Comparison of ENCODE assay signal across 1 cellular context in the genomic region with DNA sequence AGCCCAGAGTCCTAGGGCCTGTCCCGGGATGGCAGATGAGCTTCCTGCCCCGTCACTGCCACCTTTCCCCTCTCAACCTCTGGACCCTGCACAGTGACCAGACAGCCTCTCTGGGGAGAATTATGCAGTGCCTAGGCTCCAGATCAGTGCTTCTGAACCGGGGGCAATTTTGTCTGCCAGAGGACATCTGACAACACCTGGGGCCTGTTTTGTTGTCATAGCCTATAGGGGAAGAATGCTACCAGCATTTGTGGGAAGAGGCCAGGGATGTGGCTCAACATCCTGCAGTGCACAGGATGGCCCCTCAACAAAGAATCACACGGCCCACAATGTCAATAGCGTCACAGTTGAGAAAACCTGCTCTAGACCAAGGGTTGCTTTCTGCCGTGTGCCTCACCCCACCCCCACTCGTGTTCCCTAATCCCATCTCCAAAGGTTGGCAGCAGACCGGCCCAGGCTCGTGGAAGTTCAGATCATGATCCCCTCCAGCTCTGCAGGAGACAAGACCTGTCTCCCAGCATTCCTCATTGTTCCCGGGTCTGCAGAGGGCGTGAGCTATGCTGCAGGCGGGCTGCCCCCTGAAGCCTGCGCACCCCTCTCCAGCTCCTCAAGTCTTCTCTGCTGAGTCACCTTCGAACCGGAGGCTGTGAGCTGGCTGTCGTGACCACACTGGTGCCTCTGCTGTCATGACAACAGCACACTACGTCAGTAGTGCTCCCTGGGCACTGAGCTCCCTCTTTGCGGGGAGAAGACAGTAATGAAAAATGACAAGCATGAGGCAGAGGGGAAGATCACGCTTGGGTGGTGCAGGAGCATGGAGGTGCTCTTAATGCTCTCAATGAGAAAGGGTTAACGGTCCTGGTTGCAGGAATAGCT.
A peak's percentile ranks its signal among the peaks of the same experiment; 100 is the strongest.
TF ChIP-seq lines count a peak whose summit lies in the region.

No MANE protein-coding gene starts in this region.

TF ChIP-seq in HepG2, 621 proteins besides CTCF, POLR2A, EP300 and RAD21 (continued from another document and continues in another):
- TF ChIP-seq, protein P1, sequence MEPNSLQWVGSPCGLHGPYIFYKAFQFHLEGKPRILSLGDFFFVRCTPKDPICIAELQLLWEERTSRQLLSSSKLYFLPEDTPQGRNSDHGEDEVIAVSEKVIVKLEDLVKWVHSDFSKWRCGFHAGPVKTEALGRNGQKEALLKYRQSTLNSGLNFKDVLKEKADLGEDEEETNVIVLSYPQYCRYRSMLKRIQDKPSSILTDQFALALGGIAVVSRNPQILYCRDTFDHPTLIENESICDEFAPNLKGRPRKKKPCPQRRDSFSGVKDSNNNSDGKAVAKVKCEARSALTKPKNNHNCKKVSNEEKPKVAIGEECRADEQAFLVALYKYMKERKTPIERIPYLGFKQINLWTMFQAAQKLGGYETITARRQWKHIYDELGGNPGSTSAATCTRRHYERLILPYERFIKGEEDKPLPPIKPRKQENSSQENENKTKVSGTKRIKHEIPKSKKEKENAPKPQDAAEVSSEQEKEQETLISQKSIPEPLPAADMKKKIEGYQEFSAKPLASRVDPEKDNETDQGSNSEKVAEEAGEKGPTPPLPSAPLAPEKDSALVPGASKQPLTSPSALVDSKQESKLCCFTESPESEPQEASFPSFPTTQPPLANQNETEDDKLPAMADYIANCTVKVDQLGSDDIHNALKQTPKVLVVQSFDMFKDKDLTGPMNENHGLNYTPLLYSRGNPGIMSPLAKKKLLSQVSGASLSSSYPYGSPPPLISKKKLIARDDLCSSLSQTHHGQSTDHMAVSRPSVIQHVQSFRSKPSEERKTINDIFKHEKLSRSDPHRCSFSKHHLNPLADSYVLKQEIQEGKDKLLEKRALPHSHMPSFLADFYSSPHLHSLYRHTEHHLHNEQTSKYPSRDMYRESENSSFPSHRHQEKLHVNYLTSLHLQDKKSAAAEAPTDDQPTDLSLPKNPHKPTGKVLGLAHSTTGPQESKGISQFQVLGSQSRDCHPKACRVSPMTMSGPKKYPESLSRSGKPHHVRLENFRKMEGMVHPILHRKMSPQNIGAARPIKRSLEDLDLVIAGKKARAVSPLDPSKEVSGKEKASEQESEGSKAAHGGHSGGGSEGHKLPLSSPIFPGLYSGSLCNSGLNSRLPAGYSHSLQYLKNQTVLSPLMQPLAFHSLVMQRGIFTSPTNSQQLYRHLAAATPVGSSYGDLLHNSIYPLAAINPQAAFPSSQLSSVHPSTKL (CRISPR knock-in tag; IDR thresholded peaks at IDR 0.05), result no peak
- no peak for TF ChIP-seq ZNF3 (CRISPR knock-in tag; IDR thresholded peaks at IDR 0.05)
- no peak for TF ChIP-seq TBL1XR1 (IDR thresholded peaks at IDR 0.05; ENCODE audit: borderline replicate concordance, low read length, partially characterized antibody)
- TF ChIP-seq ZNF446 (CRISPR knock-in tag; IDR thresholded peaks at IDR 0.05), result no peak
- TF ChIP-seq ZNF383 (CRISPR knock-in tag; IDR thresholded peaks at IDR 0.05; ENCODE audit: borderline replicate concordance), result no peak
- TF ChIP-seq, protein P2, sequence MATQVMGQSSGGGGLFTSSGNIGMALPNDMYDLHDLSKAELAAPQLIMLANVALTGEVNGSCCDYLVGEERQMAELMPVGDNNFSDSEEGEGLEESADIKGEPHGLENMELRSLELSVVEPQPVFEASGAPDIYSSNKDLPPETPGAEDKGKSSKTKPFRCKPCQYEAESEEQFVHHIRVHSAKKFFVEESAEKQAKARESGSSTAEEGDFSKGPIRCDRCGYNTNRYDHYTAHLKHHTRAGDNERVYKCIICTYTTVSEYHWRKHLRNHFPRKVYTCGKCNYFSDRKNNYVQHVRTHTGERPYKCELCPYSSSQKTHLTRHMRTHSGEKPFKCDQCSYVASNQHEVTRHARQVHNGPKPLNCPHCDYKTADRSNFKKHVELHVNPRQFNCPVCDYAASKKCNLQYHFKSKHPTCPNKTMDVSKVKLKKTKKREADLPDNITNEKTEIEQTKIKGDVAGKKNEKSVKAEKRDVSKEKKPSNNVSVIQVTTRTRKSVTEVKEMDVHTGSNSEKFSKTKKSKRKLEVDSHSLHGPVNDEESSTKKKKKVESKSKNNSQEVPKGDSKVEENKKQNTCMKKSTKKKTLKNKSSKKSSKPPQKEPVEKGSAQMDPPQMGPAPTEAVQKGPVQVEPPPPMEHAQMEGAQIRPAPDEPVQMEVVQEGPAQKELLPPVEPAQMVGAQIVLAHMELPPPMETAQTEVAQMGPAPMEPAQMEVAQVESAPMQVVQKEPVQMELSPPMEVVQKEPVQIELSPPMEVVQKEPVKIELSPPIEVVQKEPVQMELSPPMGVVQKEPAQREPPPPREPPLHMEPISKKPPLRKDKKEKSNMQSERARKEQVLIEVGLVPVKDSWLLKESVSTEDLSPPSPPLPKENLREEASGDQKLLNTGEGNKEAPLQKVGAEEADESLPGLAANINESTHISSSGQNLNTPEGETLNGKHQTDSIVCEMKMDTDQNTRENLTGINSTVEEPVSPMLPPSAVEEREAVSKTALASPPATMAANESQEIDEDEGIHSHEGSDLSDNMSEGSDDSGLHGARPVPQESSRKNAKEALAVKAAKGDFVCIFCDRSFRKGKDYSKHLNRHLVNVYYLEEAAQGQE (IDR thresholded peaks at IDR 0.05; ENCODE audit: borderline replicate concordance in 1 of 2, low read depth in 1 of 2, low read length in 2 of 2), result no peak
- TF ChIP-seq, protein P3, sequence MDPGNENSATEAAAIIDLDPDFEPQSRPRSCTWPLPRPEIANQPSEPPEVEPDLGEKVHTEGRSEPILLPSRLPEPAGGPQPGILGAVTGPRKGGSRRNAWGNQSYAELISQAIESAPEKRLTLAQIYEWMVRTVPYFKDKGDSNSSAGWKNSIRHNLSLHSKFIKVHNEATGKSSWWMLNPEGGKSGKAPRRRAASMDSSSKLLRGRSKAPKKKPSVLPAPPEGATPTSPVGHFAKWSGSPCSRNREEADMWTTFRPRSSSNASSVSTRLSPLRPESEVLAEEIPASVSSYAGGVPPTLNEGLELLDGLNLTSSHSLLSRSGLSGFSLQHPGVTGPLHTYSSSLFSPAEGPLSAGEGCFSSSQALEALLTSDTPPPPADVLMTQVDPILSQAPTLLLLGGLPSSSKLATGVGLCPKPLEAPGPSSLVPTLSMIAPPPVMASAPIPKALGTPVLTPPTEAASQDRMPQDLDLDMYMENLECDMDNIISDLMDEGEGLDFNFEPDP (CRISPR knock-in tag; conservative IDR thresholded peaks at IDR 0.05), result no peak
- TF ChIP-seq NCOA2 (CRISPR knock-in tag; IDR thresholded peaks at IDR 0.05), result 0 out of 2 replicates have a peak, but pooled peaks have one; percentile 11
- no peak for TF ChIP-seq RFXANK (CRISPR knock-in tag; IDR thresholded peaks at IDR 0.05)
- no peak for TF ChIP-seq ZSCAN31 (CRISPR knock-in tag; IDR thresholded peaks at IDR 0.05; ENCODE audit: low read depth)
- no peak for TF ChIP-seq PHB2 (IDR thresholded peaks at IDR 0.05; ENCODE audit: partially characterized antibody)
- TF ChIP-seq, protein P4, sequence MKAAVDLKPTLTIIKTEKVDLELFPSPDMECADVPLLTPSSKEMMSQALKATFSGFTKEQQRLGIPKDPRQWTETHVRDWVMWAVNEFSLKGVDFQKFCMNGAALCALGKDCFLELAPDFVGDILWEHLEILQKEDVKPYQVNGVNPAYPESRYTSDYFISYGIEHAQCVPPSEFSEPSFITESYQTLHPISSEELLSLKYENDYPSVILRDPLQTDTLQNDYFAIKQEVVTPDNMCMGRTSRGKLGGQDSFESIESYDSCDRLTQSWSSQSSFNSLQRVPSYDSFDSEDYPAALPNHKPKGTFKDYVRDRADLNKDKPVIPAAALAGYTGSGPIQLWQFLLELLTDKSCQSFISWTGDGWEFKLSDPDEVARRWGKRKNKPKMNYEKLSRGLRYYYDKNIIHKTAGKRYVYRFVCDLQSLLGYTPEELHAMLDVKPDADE (CRISPR knock-in tag; IDR thresholded peaks at IDR 0.05), result no peak
- TF ChIP-seq, protein P5, sequence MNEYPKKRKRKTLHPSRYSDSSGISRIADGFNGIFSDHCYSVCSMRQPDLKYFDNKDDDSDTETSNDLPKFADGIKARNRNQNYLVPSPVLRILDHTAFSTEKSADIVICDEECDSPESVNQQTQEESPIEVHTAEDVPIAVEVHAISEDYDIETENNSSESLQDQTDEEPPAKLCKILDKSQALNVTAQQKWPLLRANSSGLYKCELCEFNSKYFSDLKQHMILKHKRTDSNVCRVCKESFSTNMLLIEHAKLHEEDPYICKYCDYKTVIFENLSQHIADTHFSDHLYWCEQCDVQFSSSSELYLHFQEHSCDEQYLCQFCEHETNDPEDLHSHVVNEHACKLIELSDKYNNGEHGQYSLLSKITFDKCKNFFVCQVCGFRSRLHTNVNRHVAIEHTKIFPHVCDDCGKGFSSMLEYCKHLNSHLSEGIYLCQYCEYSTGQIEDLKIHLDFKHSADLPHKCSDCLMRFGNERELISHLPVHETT (CRISPR knock-in tag; conservative IDR thresholded peaks at IDR 0.05), result no peak
- no peak for TF ChIP-seq STAG1 (CRISPR knock-in tag; IDR thresholded peaks at IDR 0.05)
- no peak for TF ChIP-seq SMAD3 (CRISPR knock-in tag; IDR thresholded peaks at IDR 0.05)
- peak; percentile 72; the same call in 1 of the 2 replicates for TF ChIP-seq DMAP1 (CRISPR knock-in tag; IDR thresholded peaks at IDR 0.05)
- TF ChIP-seq SAP130 (CRISPR knock-in tag; IDR thresholded peaks at IDR 0.05; ENCODE audit: low read depth), result peak; percentile 72
- TF ChIP-seq, protein P6, sequence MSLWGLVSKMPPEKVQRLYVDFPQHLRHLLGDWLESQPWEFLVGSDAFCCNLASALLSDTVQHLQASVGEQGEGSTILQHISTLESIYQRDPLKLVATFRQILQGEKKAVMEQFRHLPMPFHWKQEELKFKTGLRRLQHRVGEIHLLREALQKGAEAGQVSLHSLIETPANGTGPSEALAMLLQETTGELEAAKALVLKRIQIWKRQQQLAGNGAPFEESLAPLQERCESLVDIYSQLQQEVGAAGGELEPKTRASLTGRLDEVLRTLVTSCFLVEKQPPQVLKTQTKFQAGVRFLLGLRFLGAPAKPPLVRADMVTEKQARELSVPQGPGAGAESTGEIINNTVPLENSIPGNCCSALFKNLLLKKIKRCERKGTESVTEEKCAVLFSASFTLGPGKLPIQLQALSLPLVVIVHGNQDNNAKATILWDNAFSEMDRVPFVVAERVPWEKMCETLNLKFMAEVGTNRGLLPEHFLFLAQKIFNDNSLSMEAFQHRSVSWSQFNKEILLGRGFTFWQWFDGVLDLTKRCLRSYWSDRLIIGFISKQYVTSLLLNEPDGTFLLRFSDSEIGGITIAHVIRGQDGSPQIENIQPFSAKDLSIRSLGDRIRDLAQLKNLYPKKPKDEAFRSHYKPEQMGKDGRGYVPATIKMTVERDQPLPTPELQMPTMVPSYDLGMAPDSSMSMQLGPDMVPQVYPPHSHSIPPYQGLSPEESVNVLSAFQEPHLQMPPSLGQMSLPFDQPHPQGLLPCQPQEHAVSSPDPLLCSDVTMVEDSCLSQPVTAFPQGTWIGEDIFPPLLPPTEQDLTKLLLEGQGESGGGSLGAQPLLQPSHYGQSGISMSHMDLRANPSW (CRISPR knock-in tag; IDR thresholded peaks at IDR 0.05; ENCODE audit: borderline replicate concordance), result no peak
- TF ChIP-seq MED1 (CRISPR knock-in tag; IDR thresholded peaks at IDR 0.05), result peak; percentile 79
- no peak for TF ChIP-seq FOSL1 (CRISPR knock-in tag; IDR thresholded peaks at IDR 0.05; ENCODE audit: borderline replicate concordance)
- no peak for TF ChIP-seq WIZ (CRISPR knock-in tag; IDR thresholded peaks at IDR 0.05)
- TF ChIP-seq, protein P7, sequence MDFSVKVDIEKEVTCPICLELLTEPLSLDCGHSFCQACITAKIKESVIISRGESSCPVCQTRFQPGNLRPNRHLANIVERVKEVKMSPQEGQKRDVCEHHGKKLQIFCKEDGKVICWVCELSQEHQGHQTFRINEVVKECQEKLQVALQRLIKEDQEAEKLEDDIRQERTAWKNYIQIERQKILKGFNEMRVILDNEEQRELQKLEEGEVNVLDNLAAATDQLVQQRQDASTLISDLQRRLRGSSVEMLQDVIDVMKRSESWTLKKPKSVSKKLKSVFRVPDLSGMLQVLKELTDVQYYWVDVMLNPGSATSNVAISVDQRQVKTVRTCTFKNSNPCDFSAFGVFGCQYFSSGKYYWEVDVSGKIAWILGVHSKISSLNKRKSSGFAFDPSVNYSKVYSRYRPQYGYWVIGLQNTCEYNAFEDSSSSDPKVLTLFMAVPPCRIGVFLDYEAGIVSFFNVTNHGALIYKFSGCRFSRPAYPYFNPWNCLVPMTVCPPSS (IDR thresholded peaks at IDR 0.05), result no peak
- peak; percentile 34; the same call in 1 of the 2 replicates for TF ChIP-seq MXD4 (CRISPR knock-in tag; IDR thresholded peaks at IDR 0.05)
- peak; percentile 57; the same call in 1 of the 2 replicates for TF ChIP-seq ARNTL (CRISPR knock-in tag; IDR thresholded peaks at IDR 0.05)
- no peak for TF ChIP-seq ZNF10 (CRISPR knock-in tag; IDR thresholded peaks at IDR 0.05; ENCODE audit: borderline replicate concordance, low read depth)
- TF ChIP-seq ZNF121 (CRISPR knock-in tag; IDR thresholded peaks at IDR 0.05), result no peak
- peak; percentile 33; the same call in 1 of the 2 replicates for TF ChIP-seq REPIN1 (CRISPR knock-in tag; IDR thresholded peaks at IDR 0.05; ENCODE audit: borderline replicate concordance, low read depth)
- 0 out of 2 replicates have a peak, but pooled peaks have one; percentile 24 for TF ChIP-seq PRMT3 (CRISPR knock-in tag; IDR thresholded peaks at IDR 0.05; ENCODE audit: borderline replicate concordance, low read depth)
- TF ChIP-seq ZNF230 (CRISPR knock-in tag; IDR thresholded peaks at IDR 0.05), result 0 out of 2 replicates have a peak, but pooled peaks have one; percentile 39
- TF ChIP-seq, protein P8, sequence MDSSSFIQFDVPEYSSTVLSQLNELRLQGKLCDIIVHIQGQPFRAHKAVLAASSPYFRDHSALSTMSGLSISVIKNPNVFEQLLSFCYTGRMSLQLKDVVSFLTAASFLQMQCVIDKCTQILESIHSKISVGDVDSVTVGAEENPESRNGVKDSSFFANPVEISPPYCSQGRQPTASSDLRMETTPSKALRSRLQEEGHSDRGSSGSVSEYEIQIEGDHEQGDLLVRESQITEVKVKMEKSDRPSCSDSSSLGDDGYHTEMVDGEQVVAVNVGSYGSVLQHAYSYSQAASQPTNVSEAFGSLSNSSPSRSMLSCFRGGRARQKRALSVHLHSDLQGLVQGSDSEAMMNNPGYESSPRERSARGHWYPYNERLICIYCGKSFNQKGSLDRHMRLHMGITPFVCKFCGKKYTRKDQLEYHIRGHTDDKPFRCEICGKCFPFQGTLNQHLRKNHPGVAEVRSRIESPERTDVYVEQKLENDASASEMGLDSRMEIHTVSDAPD (CRISPR knock-in tag; IDR thresholded peaks at IDR 0.05), result peak; percentile 75; the same call in 1 of the 2 replicates
- peak; percentile 56 for TF ChIP-seq ZEB1 (IDR thresholded peaks at IDR 0.05; ENCODE audit: insufficient replicate concordance, low read depth)
- TF ChIP-seq, protein P9, sequence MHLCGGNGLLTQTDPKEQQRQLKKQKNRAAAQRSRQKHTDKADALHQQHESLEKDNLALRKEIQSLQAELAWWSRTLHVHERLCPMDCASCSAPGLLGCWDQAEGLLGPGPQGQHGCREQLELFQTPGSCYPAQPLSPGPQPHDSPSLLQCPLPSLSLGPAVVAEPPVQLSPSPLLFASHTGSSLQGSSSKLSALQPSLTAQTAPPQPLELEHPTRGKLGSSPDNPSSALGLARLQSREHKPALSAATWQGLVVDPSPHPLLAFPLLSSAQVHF (CRISPR knock-in tag; IDR thresholded peaks at IDR 0.05), result no peak
- TF ChIP-seq SETDB1 (CRISPR knock-in tag; IDR thresholded peaks at IDR 0.05; ENCODE audit: borderline replicate concordance), result no peak
- TF ChIP-seq, protein P10, sequence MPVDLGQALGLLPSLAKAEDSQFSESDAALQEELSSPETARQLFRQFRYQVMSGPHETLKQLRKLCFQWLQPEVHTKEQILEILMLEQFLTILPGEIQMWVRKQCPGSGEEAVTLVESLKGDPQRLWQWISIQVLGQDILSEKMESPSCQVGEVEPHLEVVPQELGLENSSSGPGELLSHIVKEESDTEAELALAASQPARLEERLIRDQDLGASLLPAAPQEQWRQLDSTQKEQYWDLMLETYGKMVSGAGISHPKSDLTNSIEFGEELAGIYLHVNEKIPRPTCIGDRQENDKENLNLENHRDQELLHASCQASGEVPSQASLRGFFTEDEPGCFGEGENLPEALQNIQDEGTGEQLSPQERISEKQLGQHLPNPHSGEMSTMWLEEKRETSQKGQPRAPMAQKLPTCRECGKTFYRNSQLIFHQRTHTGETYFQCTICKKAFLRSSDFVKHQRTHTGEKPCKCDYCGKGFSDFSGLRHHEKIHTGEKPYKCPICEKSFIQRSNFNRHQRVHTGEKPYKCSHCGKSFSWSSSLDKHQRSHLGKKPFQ (CRISPR knock-in tag; IDR thresholded peaks at IDR 0.05; ENCODE audit: insufficient replicate concordance), result no peak
